ENCODE assay signal across 9 cellular contexts in the genomic region with DNA sequence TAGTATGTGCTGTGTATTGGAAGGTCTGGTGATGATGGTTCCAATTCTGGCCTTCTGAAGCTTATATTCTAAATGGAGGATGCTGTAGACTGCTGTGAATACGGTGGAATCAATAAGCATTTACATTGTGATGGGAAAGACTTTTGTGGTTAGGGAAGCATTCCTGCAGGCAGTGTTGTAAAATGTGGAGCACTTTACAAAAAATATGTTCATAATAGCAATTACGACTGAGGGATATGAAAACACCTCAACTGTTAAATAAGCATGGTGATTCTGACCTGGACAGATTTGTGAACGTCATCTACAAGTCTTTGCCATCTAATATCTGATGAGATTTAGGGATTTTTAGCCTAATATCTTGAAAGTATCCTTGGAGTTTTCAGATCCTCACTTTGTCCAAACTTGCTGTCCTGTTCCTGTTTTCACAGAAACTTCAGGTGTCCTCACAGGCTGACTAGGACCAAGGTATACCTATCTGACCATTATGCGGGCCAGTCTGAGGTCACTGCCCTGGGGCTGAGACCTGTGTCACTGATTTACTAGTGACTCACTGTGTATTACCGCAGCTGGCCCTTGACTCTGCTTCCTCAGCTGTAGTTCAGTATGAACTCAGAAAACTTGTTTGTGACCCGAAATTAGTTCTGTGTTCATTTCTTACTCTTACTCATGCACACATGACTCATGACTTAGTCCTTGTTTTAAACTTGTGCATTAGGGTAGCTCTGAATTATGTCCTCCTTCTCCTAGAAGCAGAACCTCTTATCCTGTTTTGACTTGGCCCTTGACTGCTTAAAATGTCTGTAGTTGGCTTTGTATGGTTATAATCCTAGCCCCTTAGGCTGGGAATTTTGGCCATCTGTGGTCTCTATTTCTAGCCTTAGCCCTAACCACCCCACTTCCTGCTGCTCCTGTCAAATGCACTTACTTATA.
A peak's percentile ranks its signal among the peaks of the same experiment; 100 is the strongest.
DNase-seq lines count a peak whose midpoint lies in the region; ATAC-seq and TF ChIP-seq lines count a peak whose summit lies in the region.
"Had no signal": no experiment of that assay in that cellular context is flagged by ENCODE, and none has a peak within 500 bp of the region (broad histone marks: within the 10 kb centered on the region; RNA-seq: fewer than 3 reads in every experiment).

No MANE protein-coding gene starts in this region.

- no peaks in the 10 kb centered on the region for H3K36me3 ChIP-seq in SJSA1

- no peaks in the 10 kb centered on the region for H3K9me3 ChIP-seq in SJSA1 (replicated peaks)

- H3K4me1 ChIP-seq in SJSA1 (replicated peaks) = peaks cover 33% of the 10 kb centered on the region
- H3K4me1 ChIP-seq: parathyroid adenoma had no signal

- DNase-seq in CD1c-positive myeloid dendritic cell (ENCODE audit: extremely low spot score) (peak; percentile 81), SJSA1 (ENCODE audit: low read depth in 1 of 2, low spot score in 2 of 2) (peak; percentile 78 to 81), fibroblast of pulmonary artery (ENCODE audit: low read depth) (peak; percentile 85), cerebellum (ENCODE audit: low spot score) (no peak), AML-193 (lab: John Stamatoyannopoulos, UW) (no peak)
- peak; percentile 10 for DNase-seq in stimulated activated CD4-positive, alpha-beta T cell treated with anti-CD3 and anti-CD28 coated beads, Interleukin-4, amount 100 ng/mL, for 24 hours

- ATAC-seq in GM19023 (IDR thresholded peaks at IDR 0.05; ENCODE audit: unreplicated experiment) (peak; percentile 99), HG03066 (IDR thresholded peaks at IDR 0.05; ENCODE audit: low read depth, unreplicated experiment) (peak; percentile 96)

- no peaks in the 10 kb centered on the region for H3K27me3 ChIP-seq in SJSA1 (replicated peaks)

- H3K27ac ChIP-seq in SJSA1 = peak overlapping the region; percentile 64
- H3K27ac ChIP-seq: parathyroid adenoma had no signal

- H3K4me3 ChIP-seq in SJSA1 (no peak overlapping the region), fibroblast of pulmonary artery (replicated peaks; ENCODE audit: low read depth, low read length) (no peak overlapping the region)

- no peak for TF ChIP-seq CTCF in fibroblast of pulmonary artery (IDR thresholded peaks at IDR 0.05; ENCODE audit: low read length, missing control alignments)

Comparison
In these comparisons a context has a peak if more than half of its experiments do, and no peak if none do; other contexts are left out.
1. DNase-seq: peak in CD1c-positive myeloid dendritic cell (single experiment), SJSA1 (2 of 2), fibroblast of pulmonary artery (single experiment) and stimulated activated CD4-positive, alpha-beta T cell treated with anti-CD3 and anti-CD28 coated beads, Interleukin-4, amount 100 ng/mL, for 24 hours (single experiment); none in cerebellum (single experiment) and AML-193 (0 of 2).